In genomic region chr7:106018566-106019338, GRCh38 we compare ENCODE assay signal across 1 cellular context.
TF ChIP-seq lines count a peak whose summit lies in the region.

No MANE protein-coding gene starts in this region.

TF ChIP-seq in K562, 482 proteins besides CTCF, POLR2A, EP300 and RAD21 (continued from another document and continues in another):
- TF ChIP-seq CLOCK (CRISPR knock-in tag; IDR thresholded peaks at IDR 0.05; ENCODE audit: borderline replicate concordance): no peak
- no peak for TF ChIP-seq CTCFL (IDR thresholded peaks at IDR 0.05; ENCODE audit: borderline replicate concordance, insufficient read depth, low read depth, low read length, poor library complexity, severe bottlenecking)
- TF ChIP-seq FOXP1 (CRISPR knock-in tag; IDR thresholded peaks at IDR 0.05): no peak
- TF ChIP-seq SIN3B (IDR thresholded peaks at IDR 0.05; ENCODE audit: low read depth): no peak
- no peak for TF ChIP-seq SP2 (IDR thresholded peaks at IDR 0.05; ENCODE audit: extremely low read depth, low read depth, low read length, poor library complexity, severe bottlenecking)
- no peak for TF ChIP-seq TAF1 (IDR thresholded peaks at IDR 0.05; ENCODE audit: control insufficient read depth, extremely low read depth, insufficient read depth, low read length, severe bottlenecking)
- peak in 1 of 2 experiments; percentile 88; a peak in 2 of 4 replicates for TF ChIP-seq ETV6 (IDR thresholded peaks at IDR 0.05; ENCODE audit: borderline replicate concordance in 1 of 2, low read depth in 2 of 2, low read length in 1 of 2)
- no peak for TF ChIP-seq ETV6 (CRISPR knock-in tag; IDR thresholded peaks at IDR 0.05; ENCODE audit: borderline replicate concordance)
- no peak for TF ChIP-seq MCM2 (IDR thresholded peaks at IDR 0.05; ENCODE audit: low read depth)
- TF ChIP-seq RBM25 (IDR thresholded peaks at IDR 0.05; ENCODE audit: low read depth, low read length, severe bottlenecking): no peak
- TF ChIP-seq DMBX1 (CRISPR knock-in tag; IDR thresholded peaks at IDR 0.05; ENCODE audit: borderline replicate concordance): peak; percentile 85
- no peak for TF ChIP-seq ZZZ3 (IDR thresholded peaks at IDR 0.05)
- no peak for TF ChIP-seq SUPT5H (IDR thresholded peaks at IDR 0.05)
- peak in 1 of 2 experiments; percentile 10 for TF ChIP-seq E2F6 (IDR thresholded peaks at IDR 0.05; ENCODE audit: borderline replicate concordance in 1 of 2, extremely low read depth in 1 of 2, insufficient read depth in 1 of 2, insufficient read length in 1 of 2, low read depth in 1 of 2, low read length in 1 of 2, poor library complexity in 1 of 2, severe bottlenecking in 1 of 2)
- TF ChIP-seq THRA (IDR thresholded peaks at IDR 0.05): no peak
- TF ChIP-seq ZBTB8A (IDR thresholded peaks at IDR 0.05; ENCODE audit: partially characterized antibody): no peak
- TF ChIP-seq U2AF1 (optimal IDR thresholded peaks at IDR 0.05; ENCODE audit: low read depth, low read length): no peak
- TF ChIP-seq PCBP1 (IDR thresholded peaks at IDR 0.05; ENCODE audit: low read depth, low read length, poor library complexity, severe bottlenecking): no peak
- TF ChIP-seq ZBTB40 (IDR thresholded peaks at IDR 0.05): no peak
- TF ChIP-seq ZBTB40 (CRISPR knock-in tag; IDR thresholded peaks at IDR 0.05): no peak
- no peak for TF ChIP-seq SETDB1 (IDR thresholded peaks at IDR 0.05; ENCODE audit: low read length)
- no peak for TF ChIP-seq RFX5 (IDR thresholded peaks at IDR 0.05; ENCODE audit: low read depth, low read length)
- no peak for TF ChIP-seq CUX1 (CRISPR knock-in tag; IDR thresholded peaks at IDR 0.05)
- no peak for TF ChIP-seq NFE2L1 (tag; IDR thresholded peaks at IDR 0.05; ENCODE audit: borderline replicate concordance, low read depth)
- no peak for TF ChIP-seq PHF8 (IDR thresholded peaks at IDR 0.05; ENCODE audit: borderline replicate concordance, low read length)
- no peak for TF ChIP-seq ZC3H4 (CRISPR knock-in tag; IDR thresholded peaks at IDR 0.05; ENCODE audit: borderline replicate concordance)
- TF ChIP-seq CBX1 (IDR thresholded peaks at IDR 0.05; ENCODE audit: low read depth): no peak
- no peak for TF ChIP-seq POU5F1 (IDR thresholded peaks at IDR 0.05; ENCODE audit: borderline replicate concordance, low read depth, low read length, partially characterized antibody)
- TF ChIP-seq NR4A1 (CRISPR knock-in tag; IDR thresholded peaks at IDR 0.05): no peak
- TF ChIP-seq NR4A1 (tag; IDR thresholded peaks at IDR 0.05): no peak
- TF ChIP-seq RBM34 (IDR thresholded peaks at IDR 0.05; ENCODE audit: borderline replicate concordance, insufficient read depth, low read length): no peak
- no peak for TF ChIP-seq MXI1 (IDR thresholded peaks at IDR 0.05; ENCODE audit: low read depth, low read length)
- no peak for TF ChIP-seq ZNF707 (CRISPR knock-in tag; conservative IDR thresholded peaks at IDR 0.05)
- peak; percentile 75 to 85; a peak in 3 of 4 replicates for TF ChIP-seq ARNT (IDR thresholded peaks at IDR 0.05)
- peak; percentile 83 for TF ChIP-seq SMARCC2 (IDR thresholded peaks at IDR 0.05; ENCODE audit: low read depth)
